In the genomic region with DNA sequence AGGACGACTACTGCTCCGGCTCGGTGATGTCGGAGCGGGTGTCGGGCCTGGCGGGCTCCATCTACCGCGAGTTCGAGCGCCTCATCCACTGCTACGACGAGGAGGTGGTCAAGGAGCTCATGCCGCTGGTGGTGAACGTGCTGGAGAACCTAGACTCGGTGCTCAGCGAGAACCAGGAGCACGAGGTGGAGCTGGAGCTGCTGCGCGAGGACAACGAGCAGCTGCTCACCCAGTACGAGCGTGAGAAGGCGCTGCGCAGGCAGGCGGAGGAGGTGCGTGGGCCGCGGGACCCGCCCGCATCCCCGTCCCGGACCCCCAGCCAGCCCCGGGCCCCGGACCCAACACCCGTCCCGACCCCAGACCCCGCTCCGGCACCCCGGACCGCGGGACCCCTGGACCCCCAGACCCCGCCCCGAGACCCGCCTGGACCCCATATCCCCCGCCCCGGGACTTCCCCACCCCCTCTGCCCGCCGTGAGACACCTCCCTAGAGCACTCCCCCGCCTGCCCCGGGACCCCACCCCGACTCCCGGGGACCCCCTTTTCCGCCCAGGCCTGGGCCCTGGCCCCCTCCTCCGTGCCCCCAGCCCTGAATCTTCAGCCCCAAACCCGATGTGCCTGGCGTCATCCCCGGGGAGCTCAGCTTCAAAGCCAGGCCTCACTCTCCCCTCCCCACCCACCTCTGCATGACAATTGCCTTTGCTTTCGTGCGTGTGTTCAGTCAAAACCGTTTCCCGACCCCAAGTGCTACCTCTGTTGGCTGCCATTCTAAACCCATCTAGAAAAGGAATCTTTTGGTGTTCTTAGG, we compare ENCODE assay signal across 8 cellular contexts. TPM values are rescaled to one million over a fixed set of nuclear protein-coding genes. Genes with fewer than 3 reads are reported as not detected.
DNase-seq lines count a peak whose midpoint lies in the region; ATAC-seq and TF ChIP-seq lines count a peak whose summit lies in the region.

No MANE protein-coding gene starts in this region.

- H4K20me1 ChIP-seq in hepatocyte (ENCODE audit: insufficient read depth, poor library complexity, severe bottlenecking): peaks cover 41% of the 10 kb centered on the region

- TF ChIP-seq CTCF in adrenal gland (IDR thresholded peaks at IDR 0.05) (no peak), hepatocyte (IDR thresholded peaks at IDR 0.05; ENCODE audit: poor library complexity) (no peak)

- H3K4me1 ChIP-seq in adrenal gland (replicated peaks in 1 of 2) (peaks cover 34 to 42% of the 10 kb centered on the region in 2 donors), hepatocyte (ENCODE audit: insufficient read depth) (peaks cover 13% of the 10 kb centered on the region), skeletal muscle tissue (ENCODE audit: control insufficient read depth in 3 of 3, insufficient read depth in 3 of 3, low read length in 3 of 3) (peaks cover 26 to 37% (median 26%) of the 10 kb centered on the region in 3 donors)

- intact Hi-C loops in adrenal gland (cut with DNase I): no loop called here

- H3K79me2 ChIP-seq in hepatocyte: peaks cover 62% of the 10 kb centered on the region

- WGBS in adrenal gland, 4 donors: 0 to 1% (median 0%) methylated on average over 4 to 61 of the region's 62 CpGs
- WGBS in hepatocyte (ENCODE audit: low lambda C conversion rate, missing lambda C conversion rate): under 1% methylated on average over 21 of the region's 62 CpGs

- H3K9me3 ChIP-seq in adrenal gland (replicated peaks in 1 of 3): no peaks in the 10 kb centered on the region
- no peaks in the 10 kb centered on the region for H3K9me3 ChIP-seq in hepatocyte (ENCODE audit: low read depth)
- H3K9me3 ChIP-seq in skeletal muscle tissue (ENCODE audit: control insufficient read depth in 3 of 3, low read length in 3 of 3): no peaks in the 10 kb centered on the region

- H2AFZ ChIP-seq in hepatocyte: peak overlapping the region; percentile 93

- peak; percentile 62 for DNase-seq in RPMI8226
- DNase-seq in adrenal gland: peak in 5 of 7 donors; percentile 23 to 54 (median 36)
- DNase-seq in hepatocyte (ENCODE audit: low spot score): peak; percentile 62
- no peak for DNase-seq in middle frontal gyrus (ENCODE audit: extremely low spot score, low spot score)
- no peak for DNase-seq in NCI-H128 (lab: John Stamatoyannopoulos, UW; ENCODE audit: unreplicated experiment)

- peak overlapping the region; percentile 66 to 100 (median 92) for H3K27ac ChIP-seq in adrenal gland
- H3K27ac ChIP-seq in hepatocyte: peak overlapping the region; percentile 96
- peak overlapping the region; percentile 78 for H3K27ac ChIP-seq in skeletal muscle tissue (ENCODE audit: low read depth, low read length)

- peak overlapping the region; percentile 81 to 98 (median 95) for H3K9ac ChIP-seq in skeletal muscle tissue (ENCODE audit: low read depth in 1 of 3, low read length in 3 of 3)

- H3K4me3 ChIP-seq in adrenal gland (peak overlapping the region; percentile 65 to 95 (median 78)), hepatocyte (peak overlapping the region; percentile 95), skeletal muscle tissue (ENCODE audit: low read length in 3 of 3) (peak overlapping the region; percentile 93 to 99 (median 99))

- no peaks in the 10 kb centered on the region for H3K9me2 ChIP-seq in hepatocyte (replicated peaks; ENCODE audit: insufficient read depth)

- H3K4me2 ChIP-seq in hepatocyte: peak overlapping the region; percentile 96

- H3K27me3 ChIP-seq in adrenal gland: no peaks in the 10 kb centered on the region
- no peaks in the 10 kb centered on the region for H3K27me3 ChIP-seq in hepatocyte
- no peaks in the 10 kb centered on the region for H3K27me3 ChIP-seq in skeletal muscle tissue (ENCODE audit: control insufficient read depth in 3 of 3, insufficient read depth in 3 of 3, low read length in 3 of 3)

- TF ChIP-seq POLR2A in adrenal gland (IDR thresholded peaks at IDR 0.05): no peak

- peak; percentile 18 for ATAC-seq in GM18867 (IDR thresholded peaks at IDR 0.05; ENCODE audit: unreplicated experiment)
- peak; percentile 13 for ATAC-seq in HG02852 (IDR thresholded peaks at IDR 0.05; ENCODE audit: unreplicated experiment)

- H3K36me3 ChIP-seq in adrenal gland (replicated peaks in 1 of 2): peaks cover 0 to 10% of the 10 kb centered on the region in 2 donors
- no peaks in the 10 kb centered on the region for H3K36me3 ChIP-seq in hepatocyte (replicated peaks; ENCODE audit: insufficient read depth, low read depth)
- peaks cover 6 to 7% (median 6%) of the 10 kb centered on the region in 3 donors for H3K36me3 ChIP-seq in skeletal muscle tissue (ENCODE audit: control insufficient read depth in 3 of 3, insufficient read depth in 3 of 3, low read length in 3 of 3)

RNA-seq across cellular contexts. Expression of a gene that starts 0.6 kb away (rescaled TPM):
- total RNA-seq in adrenal gland (10 to 100 TPM; 30.1 to 97.1 (median 56.1) TPM), hepatocyte (25.4 and 42.3 TPM in 2 replicates), skeletal muscle tissue (28.7 TPM)
- polyA plus RNA-seq in adrenal gland (100 to 1,000 TPM in 2 of 3 donors, 10 to 100 TPM in 1; 12.1 to 430 (median 147) TPM), hepatocyte (44.9 and 71.9 TPM in 2 replicates)

RNA-seq across cellular contexts. Expression of a gene that starts 28.5 kb away (rescaled TPM):
- 10 to 100 TPM; 11.9 to 50.5 (median 36.3) TPM for total RNA-seq in adrenal gland
- polyA plus RNA-seq in adrenal gland: 10 to 100 TPM; 12.1 to 49.4 (median 12.7) TPM
- 52.0 and 56.1 TPM in 2 replicates for total RNA-seq in hepatocyte
- 7.8 and 9.2 TPM in 2 replicates for polyA plus RNA-seq in hepatocyte
- 22.4 TPM for total RNA-seq in skeletal muscle tissue

Comparison
In these comparisons a context has a peak if more than half of its experiments do, and no peak if none do; other contexts are left out.
1. DNase-seq: peak in RPMI8226 (single experiment), adrenal gland (5 of 7) and hepatocyte (single experiment); none in middle frontal gyrus (single experiment) and NCI-H128 (single experiment).
2. Peak in every context shown above with its lines, with median percentiles within 50 percentile points of each other: H3K27ac ChIP-seq and H3K4me3 ChIP-seq.